ENCODE assay signal across 16 cellular contexts in genomic region chr2:15638720-15639119, GRCh38. TPM values are rescaled to one million over a fixed set of nuclear protein-coding genes. Genes with fewer than 3 reads are reported as not detected.
DNase-seq lines count a peak whose midpoint lies in the region; ATAC-seq and TF ChIP-seq lines count a peak whose summit lies in the region.
"Had no signal": no experiment of that assay in that cellular context is flagged by ENCODE, and none has a peak within 500 bp of the region (broad histone marks: within the 10 kb centered on the region; RNA-seq: fewer than 3 reads in every experiment).

No MANE protein-coding gene starts in this region.

- peaks cover 0 to 6% (median 1%) of the 10 kb centered on the region in 4 donors for H3K4me1 Mint-ChIP-seq in CD4-positive, CD25-positive, alpha-beta regulatory T cell
- peaks cover 4% of the 10 kb centered on the region for H3K4me1 Mint-ChIP-seq in activated CD8-positive, alpha-beta T cell treated with anti-CD3 and anti-CD28 coated beads, Interleukin-2, amount 10 ng/mL, durations not matched to agents 7 days and 5 days (ENCODE audit: low read depth)
- no peaks in the 10 kb centered on the region for H3K4me1 Mint-ChIP-seq in stimulated activated naive CD8-positive, alpha-beta T cell treated with anti-CD3 and anti-CD28 coated beads, Interleukin-15, amount 100 ng/mL, for 72 hours

- peaks cover 18% of the 10 kb centered on the region for H4K20me1 ChIP-seq in osteoblast (ENCODE audit: insufficient read depth, low read length)

- H2AFZ ChIP-seq in osteoblast (ENCODE audit: low read length) = no peak overlapping the region

- ATAC-seq in CD4-positive, CD25-positive, alpha-beta regulatory T cell (ENCODE audit: low read depth in 2 of 2) = no peak
- ATAC-seq in activated CD8-positive, alpha-beta T cell treated with anti-CD3 and anti-CD28 coated beads, Interleukin-2, amount 10 ng/mL, durations not matched to agents 7 days and 5 days = no peak
- ATAC-seq in stimulated activated naive CD8-positive, alpha-beta T cell treated with anti-CD3 and anti-CD28 coated beads, Interleukin-15, amount 100 ng/mL, for 72 hours = no peak
- ATAC-seq: stimulated activated naive CD8-positive, alpha-beta T cell treated with anti-CD3 and anti-CD28 coated beads, Interleukin-15, Interleukin-2, amounts not matched to agents 100 U/mL and 50 U/mL, for 24 hours had no signal

- H3K4me3 Mint-ChIP-seq in CD4-positive, CD25-positive, alpha-beta regulatory T cell = no peak overlapping the region
- no peak overlapping the region for H3K4me3 Mint-ChIP-seq in activated CD8-positive, alpha-beta T cell treated with anti-CD3 and anti-CD28 coated beads, Interleukin-2, amount 10 ng/mL, durations not matched to agents 7 days and 5 days
- H3K4me3 Mint-ChIP-seq in stimulated activated naive CD8-positive, alpha-beta T cell treated with anti-CD3 and anti-CD28 coated beads, Interleukin-15, amount 100 ng/mL, for 72 hours = no peak overlapping the region
- H3K4me3 Mint-ChIP-seq: activated T-cell treated with anti-CD3 and anti-CD28 coated beads, Interleukin-2, amount 50 U/mL, for 24 hours had no signal

- DNase-seq in CD4-positive, CD25-positive, alpha-beta regulatory T cell = no peak
- DNase-seq in RPMI7951 (ENCODE audit: low read depth) = peak; percentile 19
- peak; percentile 49 for DNase-seq in fibroblast of gingiva (ENCODE audit: low read depth)
- DNase-seq in osteoblast (ENCODE audit: insufficient read length, low spot score, missing footprints) = no peak
- no peak for DNase-seq in SKM-1 treated with dmso at 0.1 percent for 144 hours (lab: John Stamatoyannopoulos, UW; ENCODE audit: unreplicated experiment)
- no peak for DNase-seq in activated CD8-positive, alpha-beta T cell treated with anti-CD3 and anti-CD28 coated beads, Interleukin-2, amount 10 ng/mL, durations not matched to agents 7 days and 5 days
- no peak for DNase-seq in stimulated activated naive CD8-positive, alpha-beta T cell treated with anti-CD3 and anti-CD28 coated beads, Interleukin-15, amount 100 ng/mL, for 72 hours
- DNase-seq in MG63 = no peak
- DNase-seq: activated CD4-positive, alpha-beta T cell treated with anti-CD3 and anti-CD28 coated beads for 48 hours; activated T-cell treated with anti-CD3 and anti-CD28 coated beads, Interleukin-2, amount 50 U/mL, for 24 hours; DMS79; esophagus squamous epithelium; NCI-H2081 treated with DMSO at 0.1 percent for 48 hours; Right ventricle myocardium superior; stimulated activated naive CD8-positive, alpha-beta T cell treated with anti-CD3 and anti-CD28 coated beads, Interleukin-15, Interleukin-2, amounts not matched to agents 100 U/mL and 50 U/mL, for 24 hours had no signal

- H3K4me2 ChIP-seq in osteoblast (ENCODE audit: insufficient read depth, low read length) = no peak overlapping the region

- H3K27me3 Mint-ChIP-seq in CD4-positive, CD25-positive, alpha-beta regulatory T cell = no peaks in the 10 kb centered on the region
- no peaks in the 10 kb centered on the region for H3K27me3 Mint-ChIP-seq in activated CD8-positive, alpha-beta T cell treated with anti-CD3 and anti-CD28 coated beads, Interleukin-2, amount 10 ng/mL, durations not matched to agents 7 days and 5 days (ENCODE audit: low read depth)
- H3K27me3 Mint-ChIP-seq in stimulated activated naive CD8-positive, alpha-beta T cell treated with anti-CD3 and anti-CD28 coated beads, Interleukin-15, amount 100 ng/mL, for 72 hours = no peaks in the 10 kb centered on the region
- H3K27me3 Mint-ChIP-seq: activated T-cell treated with anti-CD3 and anti-CD28 coated beads, Interleukin-2, amount 50 U/mL, for 24 hours had no signal

- no peaks in the 10 kb centered on the region for H3K79me2 ChIP-seq in osteoblast (ENCODE audit: insufficient read depth, low read length)

- no peak overlapping the region for H3K4me3 ChIP-seq in CD4-positive, CD25-positive, alpha-beta regulatory T cell (ENCODE audit: low read depth, low read length)
- H3K4me3 ChIP-seq in osteoblast (ENCODE audit: insufficient read depth, low read length) (no peak overlapping the region), MG63 (no peak overlapping the region)
- H3K4me3 ChIP-seq: BLaER1 treated with 17β-estradiol and CSF1 and Interleukin-3, amounts not matched to agents 10 nM and 100 nM; esophagus squamous epithelium had no signal

- H3K27ac Mint-ChIP-seq in CD4-positive, CD25-positive, alpha-beta regulatory T cell = peak overlapping the region in 2 of 3 donors; percentile 57 to 59
- no peak overlapping the region for H3K27ac Mint-ChIP-seq in activated CD8-positive, alpha-beta T cell treated with anti-CD3 and anti-CD28 coated beads, Interleukin-2, amount 10 ng/mL, durations not matched to agents 7 days and 5 days
- no peak overlapping the region for H3K27ac Mint-ChIP-seq in stimulated activated naive CD8-positive, alpha-beta T cell treated with anti-CD3 and anti-CD28 coated beads, Interleukin-15, amount 100 ng/mL, for 72 hours
- H3K27ac Mint-ChIP-seq: activated T-cell treated with anti-CD3 and anti-CD28 coated beads, Interleukin-2, amount 50 U/mL, for 24 hours had no signal

- H3K9me3 ChIP-seq in CD4-positive, CD25-positive, alpha-beta regulatory T cell (ENCODE audit: control insufficient read depth in 2 of 2, low read length in 2 of 2) = no peaks in the 10 kb centered on the region
- H3K9me3 ChIP-seq in osteoblast (ENCODE audit: low read depth, low read length) (no peaks in the 10 kb centered on the region), MG63 (no peaks in the 10 kb centered on the region)
- H3K9me3 ChIP-seq: esophagus squamous epithelium had no signal

- H3K4me1 ChIP-seq in CD4-positive, CD25-positive, alpha-beta regulatory T cell (ENCODE audit: control insufficient read depth, insufficient read depth, low read length, poor library complexity, severe bottlenecking) = no peaks in the 10 kb centered on the region
- H3K4me1 ChIP-seq in osteoblast (ENCODE audit: insufficient read depth, low read length) = peaks cover 33% of the 10 kb centered on the region

- peaks cover 27% of the 10 kb centered on the region for H3K36me3 ChIP-seq in CD4-positive, CD25-positive, alpha-beta regulatory T cell (ENCODE audit: control insufficient read depth, insufficient read depth, low read length)
- peaks cover 32% of the 10 kb centered on the region for H3K36me3 ChIP-seq in osteoblast (ENCODE audit: insufficient read depth, low read length)
- peaks cover 41% of the 10 kb centered on the region for H3K36me3 ChIP-seq in MG63

- CTCF ChIA-PET in activated CD8-positive, alpha-beta T cell treated with anti-CD3 and anti-CD28 coated beads, Interleukin-2, amount 10 ng/mL, durations not matched to agents 7 days and 5 days (lab: Charles Lee) = interaction anchor here (1.4 to 1.8 kb wide), 2 partner anchors 301 to 970 kb away, joined by 3 to 4 read pairs; partner anchors contain the start of gene MYCN

- no peak overlapping the region for H3K27ac ChIP-seq in CD4-positive, CD25-positive, alpha-beta regulatory T cell (ENCODE audit: insufficient read depth, low read length, poor library complexity, severe bottlenecking)
- H3K27ac ChIP-seq in osteoblast (ENCODE audit: low read depth, low read length) = peak overlapping the region; percentile 44
- H3K27ac ChIP-seq: BLaER1 treated with 17β-estradiol and CSF1 and Interleukin-3, amounts not matched to agents 10 nM and 100 nM; esophagus squamous epithelium had no signal

- TF ChIP-seq CTCF in osteoblast (IDR thresholded peaks at IDR 0.05; ENCODE audit: extremely low read depth, low read depth, low read length) = no peak

- H3K9me3 Mint-ChIP-seq in CD4-positive, CD25-positive, alpha-beta regulatory T cell = peaks cover 0 to 6% (median 3%) of the 10 kb centered on the region in 7 donors
- peaks cover 6% of the 10 kb centered on the region for H3K9me3 Mint-ChIP-seq in activated CD8-positive, alpha-beta T cell treated with anti-CD3 and anti-CD28 coated beads, Interleukin-2, amount 10 ng/mL, durations not matched to agents 7 days and 5 days (ENCODE audit: insufficient read depth)
- H3K9me3 Mint-ChIP-seq in stimulated activated naive CD8-positive, alpha-beta T cell treated with anti-CD3 and anti-CD28 coated beads, Interleukin-15, amount 100 ng/mL, for 72 hours = peaks cover 0 to 12% of the 10 kb centered on the region in 2 donors

- POLR2A ChIA-PET in activated CD8-positive, alpha-beta T cell treated with anti-CD3 and anti-CD28 coated beads, Interleukin-2, amount 10 ng/mL, durations not matched to agents 7 days and 5 days (lab: Charles Lee) = no interaction called here

- H3K27me3 ChIP-seq in CD4-positive, CD25-positive, alpha-beta regulatory T cell (ENCODE audit: control insufficient read depth, insufficient read depth, low read length) = no peaks in the 10 kb centered on the region
- H3K27me3 ChIP-seq in osteoblast (ENCODE audit: insufficient read depth, low read length) = no peaks in the 10 kb centered on the region
- H3K27me3 ChIP-seq in MG63 = no peaks in the 10 kb centered on the region
- H3K27me3 ChIP-seq: BLaER1 treated with 17β-estradiol and CSF1 and Interleukin-3, amounts not matched to agents 10 nM and 100 nM; esophagus squamous epithelium had no signal

- peaks cover 17% of the 10 kb centered on the region for H3K36me3 Mint-ChIP-seq in CD4-positive, CD25-positive, alpha-beta regulatory T cell
- peaks cover 46% of the 10 kb centered on the region for H3K36me3 Mint-ChIP-seq in activated CD8-positive, alpha-beta T cell treated with anti-CD3 and anti-CD28 coated beads, Interleukin-2, amount 10 ng/mL, durations not matched to agents 7 days and 5 days (ENCODE audit: low read depth)

RNA-seq across cellular contexts. Expression of gene DDX1, which starts 47.1 kb away (rescaled TPM):
- 37.9 TPM for total RNA-seq in CD4-positive, CD25-positive, alpha-beta regulatory T cell
- polyA plus RNA-seq in CD4-positive, CD25-positive, alpha-beta regulatory T cell = 10 to 100 TPM; 34.2 to 48.6 (median 44.7) TPM
- 83.1 and 102 TPM in 2 replicates for total RNA-seq in RPMI7951 (2014; rRNA removed; shearing (Covaris generic))
- total RNA-seq in osteoblast = 76.0 and 86.3 TPM in 2 replicates
- total RNA-seq in activated CD8-positive, alpha-beta T cell treated with anti-CD3 and anti-CD28 coated beads, Interleukin-2, amount 10 ng/mL, durations not matched to agents 7 days and 5 days = 10 to 100 TPM; 70.2 to 72.1 TPM
- total RNA-seq in MG63 (2014; rRNA removed; shearing (Covaris generic); ENCODE audit: low replicate concordance) = 108 and 126 TPM in 2 replicates

Comparison
In these comparisons a context has a peak if more than half of its experiments do, and no peak if none do; other contexts are left out.
1. DNase-seq: peak in RPMI7951 (single experiment) and fibroblast of gingiva (single experiment); none in CD4-positive, CD25-positive, alpha-beta regulatory T cell (0 of 3), osteoblast (single experiment), SKM-1 treated with dmso at 0.1 percent for 144 hours (single experiment), activated CD8-positive, alpha-beta T cell treated with anti-CD3 and anti-CD28 coated beads, Interleukin-2, amount 10 ng/mL, durations not matched to agents 7 days and 5 days (single experiment), stimulated activated naive CD8-positive, alpha-beta T cell treated with anti-CD3 and anti-CD28 coated beads, Interleukin-15, amount 100 ng/mL, for 72 hours (0 of 2) and MG63 (single experiment).
2. H3K27ac Mint-ChIP-seq: peak in CD4-positive, CD25-positive, alpha-beta regulatory T cell (2 of 3); none in activated CD8-positive, alpha-beta T cell treated with anti-CD3 and anti-CD28 coated beads, Interleukin-2, amount 10 ng/mL, durations not matched to agents 7 days and 5 days (single experiment) and stimulated activated naive CD8-positive, alpha-beta T cell treated with anti-CD3 and anti-CD28 coated beads, Interleukin-15, amount 100 ng/mL, for 72 hours (0 of 2).